ENCODE assay signal across 9 cellular contexts in the genomic region with DNA sequence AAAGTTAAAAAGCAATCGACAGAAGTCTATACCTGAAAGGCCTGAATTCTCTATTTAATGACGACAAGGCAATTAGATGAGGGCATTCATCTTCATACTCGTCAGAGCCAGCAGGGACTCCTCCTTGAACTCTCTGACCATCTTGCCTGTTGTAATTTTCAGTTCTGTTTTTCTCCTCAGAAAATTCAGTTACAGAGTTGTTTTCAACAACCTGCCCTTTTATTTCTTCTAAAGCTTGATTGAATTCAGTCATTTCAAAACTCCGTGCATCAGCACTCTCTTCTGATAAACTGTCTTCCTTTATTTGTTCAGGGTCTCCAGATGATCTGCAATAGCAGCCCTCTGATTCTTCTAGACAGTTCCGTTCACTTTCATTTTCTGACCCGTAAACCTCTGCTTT. TPM values are rescaled to one million over a fixed set of nuclear protein-coding genes. Genes with fewer than 3 reads are reported as not detected.
DNase-seq lines count a peak whose midpoint lies in the region; ATAC-seq and TF ChIP-seq lines count a peak whose summit lies in the region.
"Had no signal": no experiment of that assay in that cellular context is flagged by ENCODE, and none has a peak within 500 bp of the region (broad histone marks: within the 10 kb centered on the region; RNA-seq: fewer than 3 reads in every experiment).

No MANE protein-coding gene starts in this region.

- H3K27me3 ChIP-seq in heart left ventricle (no peaks in the 10 kb centered on the region), esophagus squamous epithelium (no peaks in the 10 kb centered on the region)

- H3K36me3 ChIP-seq in heart left ventricle: peaks cover 4 to 100% (median 98%) of the 10 kb centered on the region in 9 donors
- peaks cover 0 to 97% (median 16%) of the 10 kb centered on the region in 3 donors for H3K36me3 ChIP-seq in esophagus squamous epithelium

- H3K9me3 Mint-ChIP-seq in activated naive CD8-positive, alpha-beta T cell treated with anti-CD3 and anti-CD28 coated beads, Interleukin-2, amount 50 U/mL, for 24 hours: no peaks in the 10 kb centered on the region

- H3K4me3 Mint-ChIP-seq in activated naive CD8-positive, alpha-beta T cell treated with anti-CD3 and anti-CD28 coated beads, Interleukin-2, amount 50 U/mL, for 24 hours: peak overlapping the region; percentile 12

- TF ChIP-seq CTCF in GM10266 (IDR thresholded peaks at IDR 0.05; ENCODE audit: control insufficient read depth, insufficient read depth, low read depth, missing control alignments) (no peak), heart left ventricle (IDR thresholded peaks at IDR 0.05) (no peak), esophagus squamous epithelium (IDR thresholded peaks at IDR 0.05) (no peak)

- no peak for TF ChIP-seq POLR2A in heart left ventricle (IDR thresholded peaks at IDR 0.05)
- TF ChIP-seq POLR2A in esophagus squamous epithelium (IDR thresholded peaks at IDR 0.05): no peak

- no peaks in the 10 kb centered on the region for H3K27me3 Mint-ChIP-seq in activated naive CD8-positive, alpha-beta T cell treated with anti-CD3 and anti-CD28 coated beads, Interleukin-2, amount 50 U/mL, for 24 hours

- ATAC-seq in GM19372 (IDR thresholded peaks at IDR 0.05; ENCODE audit: low read depth, unreplicated experiment) (peak; percentile 79), HG03135 (IDR thresholded peaks at IDR 0.05; ENCODE audit: unreplicated experiment) (peak; percentile 50), heart left ventricle (no peak)
- ATAC-seq in activated naive CD8-positive, alpha-beta T cell treated with anti-CD3 and anti-CD28 coated beads, Interleukin-2, amount 50 U/mL, for 24 hours: no peak

- H3K4me1 Mint-ChIP-seq in activated naive CD8-positive, alpha-beta T cell treated with anti-CD3 and anti-CD28 coated beads, Interleukin-2, amount 50 U/mL, for 24 hours: peaks cover 31% of the 10 kb centered on the region

- intact Hi-C loops in heart left ventricle (cut with DNase I) (loop anchor here in 7 of 10 donors (5.0 to 10.0 kb wide), 7 partner anchors 173 to 823 kb away; no protein-coding TSS in a partner anchor), esophagus squamous epithelium (cut with DNase I) (loop anchor here (10.0 kb wide), 1 partner anchor 413 kb away; no protein-coding TSS in a partner anchor)

- WGBS in heart left ventricle, 4 donors: 73 to 77% (median 75%) methylated on average over 6 of the region's 6 CpGs
- WGBS in esophagus squamous epithelium, 2 donors: 63 to 68% methylated on average over 6 of the region's 6 CpGs

- peak overlapping the region in 1 of 12 donors; percentile 16 for H3K4me3 ChIP-seq in heart left ventricle
- no peak overlapping the region for H3K4me3 ChIP-seq in esophagus squamous epithelium

- H3K9me3 ChIP-seq in heart left ventricle (no peaks in the 10 kb centered on the region), esophagus squamous epithelium (no peaks in the 10 kb centered on the region)

- peak; percentile 30 for DNase-seq in GM10266 (ENCODE audit: extremely low spot score)
- no peak for DNase-seq in activated naive CD8-positive, alpha-beta T cell treated with anti-CD3 and anti-CD28 coated beads, Interleukin-2, amount 50 U/mL, for 24 hours
- no peak for DNase-seq in heart left ventricle
- no peak for DNase-seq in stimulated activated CD4-positive, alpha-beta T cell treated with anti-CD3 and anti-CD28 coated beads, Interleukin-2, amount 100 ng/mL, for 24 hours
- DNase-seq in esophagus squamous epithelium (lab: John Stamatoyannopoulos, UW): no peak
- DNase-seq in germinal center (ENCODE audit: low spot score): no peak
- DNase-seq: Kasumi-1 had no signal

- peak overlapping the region; percentile 76 for H3K27ac Mint-ChIP-seq in activated naive CD8-positive, alpha-beta T cell treated with anti-CD3 and anti-CD28 coated beads, Interleukin-2, amount 50 U/mL, for 24 hours

- H3K27ac ChIP-seq in heart left ventricle (peak overlapping the region in 1 of 12 donors; percentile 12), esophagus squamous epithelium (no peak overlapping the region)

- peaks cover 0 to 14% (median 0%) of the 10 kb centered on the region in 12 donors for H3K4me1 ChIP-seq in heart left ventricle
- no peaks in the 10 kb centered on the region for H3K4me1 ChIP-seq in esophagus squamous epithelium

- peaks cover 53% of the 10 kb centered on the region for H3K36me3 Mint-ChIP-seq in activated naive CD8-positive, alpha-beta T cell treated with anti-CD3 and anti-CD28 coated beads, Interleukin-2, amount 50 U/mL, for 24 hours (ENCODE audit: low read depth)

RNA-seq across cellular contexts. Expression of a gene that starts 15.6 kb away (rescaled TPM):
- total RNA-seq in heart left ventricle (10 to 100 TPM in 8 of 9 donors, 1 to 10 TPM in 1; 8.2 to 23.6 (median 16.9) TPM), esophagus squamous epithelium (10 to 100 TPM in 3 of 4 donors, 1 to 10 TPM in 1; 7.4 to 19.5 (median 15.3) TPM)
- polyA plus RNA-seq in heart left ventricle: 10 to 100 TPM; 10.0 to 20.8 TPM

RNA-seq across cellular contexts. Expression of a gene that starts 25.0 kb away (rescaled TPM):
- under 1 TPM in 3 of 9 donors, not detected in 6; 0.12 to 0.33 (median 0.22) TPM for total RNA-seq in heart left ventricle
- not detected for polyA plus RNA-seq in heart left ventricle
- not detected for total RNA-seq in esophagus squamous epithelium

Comparison
In these comparisons a context has a peak if more than half of its experiments do, and no peak if none do; other contexts are left out.
1. ATAC-seq: peak in GM19372 (single experiment) and HG03135 (single experiment); none in activated naive CD8-positive, alpha-beta T cell treated with anti-CD3 and anti-CD28 coated beads, Interleukin-2, amount 50 U/mL, for 24 hours (single experiment) and heart left ventricle (0 of 4).